In genomic region chr16:67882374-67883145, GRCh38 we compare ENCODE assay signal across 17 cellular contexts. TPM values are rescaled to one million over a fixed set of nuclear protein-coding genes. Genes with fewer than 3 reads are reported as not detected.
A peak's percentile ranks its signal among the peaks of the same experiment; 100 is the strongest.
DNase-seq lines count a peak whose midpoint lies in the region; TF ChIP-seq lines count a peak whose summit lies in the region.
"Had no signal": no experiment of that assay in that cellular context is flagged by ENCODE, and none has a peak within 500 bp of the region (broad histone marks: within the 10 kb centered on the region; RNA-seq: fewer than 3 reads in every experiment).

No MANE protein-coding gene starts in this region.

- TF ChIP-seq RAD21 in SK-N-SH (IDR thresholded peaks at IDR 0.05; ENCODE audit: low read length) = no peak

- no peak overlapping the region for H3K27ac ChIP-seq in SK-N-SH (ENCODE audit: low read depth in 2 of 2, low read length in 1 of 2)

- no peaks in the 10 kb centered on the region for H3K9me3 ChIP-seq in BE2C
- H3K9me3 ChIP-seq in SK-N-SH = no peaks in the 10 kb centered on the region

- intact Hi-C loops in posterior cingulate gyrus (cut with DNase I) = loop anchor here (1.0 to 2.0 kb wide), 2 partner anchors 46 to 158 kb away; no protein-coding TSS in a partner anchor

- H3K4me2 ChIP-seq in SK-N-SH = no peak overlapping the region

- WGBS in SK-N-SH (ENCODE audit: low lambda C conversion rate) = 93% methylated on average over 17 of the region's 18 CpGs

- no peaks in the 10 kb centered on the region for H3K9me2 ChIP-seq in SK-N-SH

- CTCF ChIA-PET in SK-N-SH (lab: Yijun Ruan, JAX) = interaction anchor here (0.8 to 22.4 kb wide), 12 partner anchors 8 to 67 kb away, joined by 3 to 564 read pairs (median 9); partner anchors contain the start of genes CTRL, EDC4, LCAT and PSKH1

- H3K4me1 ChIP-seq in BE2C = peaks cover 7% of the 10 kb centered on the region
- peaks cover 7 to 13% of the 10 kb centered on the region in 2 experiments; a peak in 2 of 4 replicates for H3K4me1 ChIP-seq in SK-N-SH (ENCODE audit: control insufficient read depth in 1 of 2, insufficient read depth in 2 of 2, low read depth in 1 of 2, low read length in 1 of 2)

- peaks cover 14% of the 10 kb centered on the region for H3F3A ChIP-seq in SK-N-SH (replicated peaks; ENCODE audit: insufficient read depth)

- DNase-seq in H7 (peak; percentile 30), astrocyte of the hippocampus (ENCODE audit: low read depth, low spot score) (peak; percentile 41), hippocampal formation (lab: John Stamatoyannopoulos, UW) (peak; percentile 80 to 82), posterior cingulate gyrus (peak; percentile 71 to 98 (median 84)), BE2C (no peak), COR-L47 (lab: John Stamatoyannopoulos, UW) (no peak), SK-N-SH (no peak)
- no peak for DNase-seq in stimulated activated CD4-positive, alpha-beta T cell treated with anti-CD3 and anti-CD28 coated beads, Interleukin-15, amount 100 ng/mL, for 24 hours
- DNase-seq: activated CD4-positive, alpha-beta T cell treated with anti-CD3 and anti-CD28 coated beads, Interleukin-2, amount 50 U/mL, for 4 hours; activated T-cell treated with anti-CD3 and anti-CD28 coated beads, Interleukin-2, amount 50 U/mL, for 4 hours; AML-193; MV-4-11; NCI-H2107; stimulated activated CD4-positive, alpha-beta T cell treated with anti-CD3 and anti-CD28 coated beads, Interleukin-4, amount 100 ng/mL, for 24 hours; stimulated activated CD8-positive, alpha-beta memory T cell treated with anti-CD3 and anti-CD28 coated beads, Interleukin-4, amount 100 ng/mL, for 48 hours; SW 1271 had no signal

- H3K36me3 ChIP-seq in H7 (replicated peaks; ENCODE audit: control insufficient read depth, insufficient read depth, low read length) (peaks cover 49% of the 10 kb centered on the region), BE2C (peaks cover 66% of the 10 kb centered on the region), SK-N-SH (replicated peaks in 1 of 2; ENCODE audit: control insufficient read depth in 1 of 2, insufficient read depth in 2 of 2, low read length in 1 of 2) (peaks cover 19 to 74% of the 10 kb centered on the region in 2 experiments)

- no peaks in the 10 kb centered on the region for H3K27me3 ChIP-seq in H7 (ENCODE audit: control insufficient read depth, insufficient read depth, low read length)
- H3K27me3 ChIP-seq in BE2C = no peaks in the 10 kb centered on the region
- H3K27me3 ChIP-seq in SK-N-SH (ENCODE audit: insufficient read depth) = no peaks in the 10 kb centered on the region

- no peak for TF ChIP-seq EP300 in SK-N-SH (IDR thresholded peaks at IDR 0.05; ENCODE audit: borderline replicate concordance in 1 of 2, low read depth in 1 of 2, low read length in 1 of 2)

- no peak overlapping the region for H3K9ac ChIP-seq in SK-N-SH

- no peaks in the 10 kb centered on the region for H3K79me2 ChIP-seq in SK-N-SH (ENCODE audit: insufficient read depth)

- H3K4me3 ChIP-seq in H7 (ENCODE audit: insufficient read depth, low read depth, low read length) (no peak overlapping the region), BE2C (ENCODE audit: low read depth, low read length) (no peak overlapping the region), SK-N-SH (ENCODE audit: low read depth in 2 of 2, low read length in 1 of 2) (no peak overlapping the region)

- TF ChIP-seq CTCF in BE2C (IDR thresholded peaks at IDR 0.05; ENCODE audit: low read depth, low read length) (no peak), SK-N-SH (IDR thresholded peaks at IDR 0.05) (no peak)

- H4K20me1 ChIP-seq in SK-N-SH (ENCODE audit: insufficient read depth) = peaks cover 12% of the 10 kb centered on the region

- no peak overlapping the region for H2AFZ ChIP-seq in SK-N-SH (ENCODE audit: low read depth)

- POLR2A ChIA-PET in SK-N-SH (lab: Yijun Ruan, JAX) = interaction anchor here (1.0 to 3.5 kb wide), 5 partner anchors 9 to 53 kb away, joined by 3 to 12 read pairs (median 5); partner anchors contain the start of genes EDC4 and PSKH1

TF ChIP-seq in SK-N-SH, 30 proteins besides CTCF, POLR2A, EP300 and RAD21:
- no peak for TF ChIP-seq CHD2 (IDR thresholded peaks at IDR 0.05; ENCODE audit: low read length, partially characterized antibody)
- TF ChIP-seq ZBTB33 (IDR thresholded peaks at IDR 0.05; ENCODE audit: borderline replicate concordance, low read depth) = no peak
- TF ChIP-seq SIN3A (IDR thresholded peaks at IDR 0.05; ENCODE audit: borderline replicate concordance, low read depth, low read length) = no peak
- TF ChIP-seq IRF3 (IDR thresholded peaks at IDR 0.05; ENCODE audit: low read depth, low read length) = no peak
- TF ChIP-seq MXI1 (IDR thresholded peaks at IDR 0.05; ENCODE audit: low read depth, low read length) = no peak
- TF ChIP-seq FOSL2 (IDR thresholded peaks at IDR 0.05; ENCODE audit: borderline replicate concordance, low read depth) = no peak
- TF ChIP-seq JUND (IDR thresholded peaks at IDR 0.05) = no peak
- no peak for TF ChIP-seq TCF12 (IDR thresholded peaks at IDR 0.05)
- TF ChIP-seq RXRA (IDR thresholded peaks at IDR 0.05; ENCODE audit: borderline replicate concordance, low read depth) = no peak
- no peak for TF ChIP-seq EZH2phosphoT487 (IDR thresholded peaks at IDR 0.05; ENCODE audit: borderline replicate concordance, low read depth)
- TF ChIP-seq NFIC (IDR thresholded peaks at IDR 0.05; ENCODE audit: borderline replicate concordance) = no peak
- TF ChIP-seq FOXM1 (IDR thresholded peaks at IDR 0.05; ENCODE audit: low read depth) = no peak
- TF ChIP-seq TEAD4 (IDR thresholded peaks at IDR 0.05; ENCODE audit: borderline replicate concordance, insufficient read depth) = no peak
- no peak for TF ChIP-seq NRF1 (IDR thresholded peaks at IDR 0.05; ENCODE audit: low read depth, low read length)
- no peak for TF ChIP-seq RFX5 (IDR thresholded peaks at IDR 0.05; ENCODE audit: low read length)
- TF ChIP-seq GABPA (IDR thresholded peaks at IDR 0.05; ENCODE audit: low read depth) = no peak

RNA-seq across cellular contexts. Expression of gene NRN1L, which starts 2.1 kb away (rescaled TPM):
- total RNA-seq in H7 (2014; rRNA removed; shearing (Covaris generic)) = 5.3 and 7.6 TPM in 2 replicates
- polyA plus RNA-seq in BE2C (2012; ENCODE audit: insufficient read depth, insufficient read length, low read depth) = not detected
- polyA plus RNA-seq in SK-N-SH (2012; rRNA removed) = 0.41 and 0.45 TPM in 2 replicates
- 0.17 TPM in 1 of 2 replicates, not detected in the other for polyA plus RNA-seq in SK-N-SH (2012; cell fraction: cytosol; rRNA removed)
- 2.1 and 2.6 TPM in 2 replicates for polyA plus RNA-seq in SK-N-SH (2012; cell fraction: nucleus; rRNA removed)
- total RNA-seq: activated T-cell treated with anti-CD3 and anti-CD28 coated beads, Interleukin-2, amount 50 U/mL, for 4 hours had no signal
- polyA plus RNA-seq: neural cell had no signal

RNA-seq across cellular contexts. Expression of gene EDC4, which starts 9.7 kb away (rescaled TPM):
- total RNA-seq in H7 (2014; rRNA removed; shearing (Covaris generic)) = 88.0 and 96.6 TPM in 2 replicates
- polyA plus RNA-seq in BE2C (2012; ENCODE audit: insufficient read depth, insufficient read length, low read depth) = 95.2 TPM
- 38.0 and 45.1 TPM in 2 replicates for polyA plus RNA-seq in SK-N-SH (2012; rRNA removed)
- polyA plus RNA-seq in SK-N-SH (2012; cell fraction: cytosol; rRNA removed) = 15.1 and 23.7 TPM in 2 replicates
- 221 and 269 TPM in 2 replicates for polyA plus RNA-seq in SK-N-SH (2012; cell fraction: nucleus; rRNA removed)

RNA-seq across cellular contexts. Expression of gene PSKH1, which starts 10.5 kb away (rescaled TPM):
- 18.8 and 20.1 TPM in 2 replicates for total RNA-seq in H7 (2014; rRNA removed; shearing (Covaris generic))
- polyA plus RNA-seq in BE2C (2012; ENCODE audit: insufficient read depth, insufficient read length, low read depth) = 76.3 TPM
- 30.1 and 31.4 TPM in 2 replicates for polyA plus RNA-seq in SK-N-SH (2012; rRNA removed)
- polyA plus RNA-seq in SK-N-SH (2012; cell fraction: cytosol; rRNA removed) = 13.6 and 21.7 TPM in 2 replicates
- polyA plus RNA-seq in SK-N-SH (2012; cell fraction: nucleus; rRNA removed) = 23.8 and 24.6 TPM in 2 replicates

RNA-seq across cellular contexts. Expression of gene CENPT, which starts 35.1 kb away (rescaled TPM):
- total RNA-seq in H7 (2014; rRNA removed; shearing (Covaris generic)) = 34.9 and 43.7 TPM in 2 replicates
- 97.8 TPM for polyA plus RNA-seq in BE2C (2012; ENCODE audit: insufficient read depth, insufficient read length, low read depth)
- 48.6 and 57.6 TPM in 2 replicates for polyA plus RNA-seq in SK-N-SH (2012; rRNA removed)
- 16.2 and 20.0 TPM in 2 replicates for polyA plus RNA-seq in SK-N-SH (2012; cell fraction: cytosol; rRNA removed)
- polyA plus RNA-seq in SK-N-SH (2012; cell fraction: nucleus; rRNA removed) = 386 and 453 TPM in 2 replicates

RNA-seq across cellular contexts. Expression of gene NUTF2, which starts 35.8 kb away (rescaled TPM):
- total RNA-seq in H7 (2014; rRNA removed; shearing (Covaris generic)) = 295 and 340 TPM in 2 replicates
- polyA plus RNA-seq in BE2C (2012; ENCODE audit: insufficient read depth, insufficient read length, low read depth) = 355 TPM
- 287 and 449 TPM in 2 replicates for polyA plus RNA-seq in SK-N-SH (2012; rRNA removed)
- polyA plus RNA-seq in SK-N-SH (2012; cell fraction: cytosol; rRNA removed) = 299 and 302 TPM in 2 replicates
- 237 and 239 TPM in 2 replicates for polyA plus RNA-seq in SK-N-SH (2012; cell fraction: nucleus; rRNA removed)

Comparison
In these comparisons a context has a peak if more than half of its experiments do, and no peak if none do; other contexts are left out.
1. DNase-seq: peak in H7 (single experiment), astrocyte of the hippocampus (single experiment), hippocampal formation (2 of 2) and posterior cingulate gyrus (10 of 10); none in stimulated activated CD4-positive, alpha-beta T cell treated with anti-CD3 and anti-CD28 coated beads, Interleukin-15, amount 100 ng/mL, for 24 hours (single experiment), BE2C (single experiment), COR-L47 (single experiment) and SK-N-SH (single experiment).